1 cellular context compared by ENCODE assay signal in genomic region chr10:128111686-128112085, GRCh38.
TF ChIP-seq lines count a peak whose summit lies in the region.

No MANE protein-coding gene starts in this region.

TF ChIP-seq in GM12878, 131 proteins besides CTCF, POLR2A, EP300 and RAD21 (continued from another document):
- TF ChIP-seq NFYA (IDR thresholded peaks at IDR 0.05; ENCODE audit: borderline replicate concordance, low read depth, low read length) (no peak), ZBTB33 (IDR thresholded peaks at IDR 0.05) (no peak), TCF3 (IDR thresholded peaks at IDR 0.05; ENCODE audit: borderline replicate concordance, insufficient read depth, low read depth, low read length) (no peak), CEBPB (IDR thresholded peaks at IDR 0.05; ENCODE audit: borderline replicate concordance in 1 of 2, low read depth in 2 of 2, low read length in 2 of 2) (no peak), TCF12 (IDR thresholded peaks at IDR 0.05; ENCODE audit: low read depth, low read length) (no peak), PKNOX1 (IDR thresholded peaks at IDR 0.05) (no peak), MYB (IDR thresholded peaks at IDR 0.05; ENCODE audit: borderline replicate concordance, low read depth, low read length) (no peak), CUX1 (IDR thresholded peaks at IDR 0.05; ENCODE audit: insufficient replicate concordance, low read depth, low read length) (no peak), TARDBP (IDR thresholded peaks at IDR 0.05; ENCODE audit: borderline replicate concordance) (no peak), WRNIP1 (IDR thresholded peaks at IDR 0.05; ENCODE audit: borderline replicate concordance, low read depth, low read length) (no peak), CEBPZ (IDR thresholded peaks at IDR 0.05; ENCODE audit: low read depth, low read length) (no peak), MYC (IDR thresholded peaks at IDR 0.05; ENCODE audit: insufficient read depth, insufficient read length, insufficient replicate concordance, low read length, severe bottlenecking) (no peak), NRF1 (conservative IDR thresholded peaks at IDR 0.05; ENCODE audit: low read depth, low read length) (no peak), ZSCAN29 (IDR thresholded peaks at IDR 0.05) (no peak)
